Comparison of ENCODE assay signal across 2 cellular contexts in genomic region chr1:226607821-226608220, GRCh38.
TF ChIP-seq lines count a peak whose summit lies in the region.

No MANE protein-coding gene starts in this region.

TF ChIP-seq in GM23338, 12 proteins besides CTCF, POLR2A, EP300 and RAD21:
- no peak for TF ChIP-seq REST (IDR thresholded peaks at IDR 0.05; ENCODE audit: unreplicated experiment)
- TF ChIP-seq CREB1 (CRISPR knock-in tag; IDR thresholded peaks at IDR 0.05; ENCODE audit: low read depth) = no peak
- no peak for TF ChIP-seq ZNF462 (CRISPR knock-in tag; IDR thresholded peaks at IDR 0.05)
- TF ChIP-seq STAT1 (IDR thresholded peaks at IDR 0.05; ENCODE audit: unreplicated experiment) = no peak
- no peak for TF ChIP-seq ZNF114 (CRISPR knock-in tag; IDR thresholded peaks at IDR 0.05)
- TF ChIP-seq ZNF331 (CRISPR knock-in tag; IDR thresholded peaks at IDR 0.05; ENCODE audit: low read depth) = no peak

TF ChIP-seq in H1, 55 proteins besides CTCF, POLR2A, EP300 and RAD21 (continued from another document):
- TF ChIP-seq CBX8 (IDR thresholded peaks at IDR 0.05; ENCODE audit: borderline replicate concordance, low read depth, low read length) (no peak), ZNF274 (IDR thresholded peaks at IDR 0.05; ENCODE audit: borderline replicate concordance, extremely low read depth, low read length) (no peak), CREB1 (IDR thresholded peaks at IDR 0.05) (no peak), SUZ12 (IDR thresholded peaks at IDR 0.05; ENCODE audit: low read length) (no peak), SAP30 (IDR thresholded peaks at IDR 0.05; ENCODE audit: insufficient read depth, insufficient replicate concordance, low read length) (no peak), JUND (IDR thresholded peaks at IDR 0.05; ENCODE audit: low read length) (no peak), CTBP2 (IDR thresholded peaks at IDR 0.05; ENCODE audit: borderline replicate concordance, insufficient read depth, insufficient read length, low read length) (no peak)
